In genomic region chr4:108109997-108110416, GRCh38 we compare ENCODE assay signal across 12 cellular contexts. TPM values are rescaled to one million over a fixed set of nuclear protein-coding genes. Genes with fewer than 3 reads are reported as not detected.
A peak's percentile ranks its signal among the peaks of the same experiment; 100 is the strongest.
DNase-seq lines count a peak whose midpoint lies in the region; ATAC-seq and TF ChIP-seq lines count a peak whose summit lies in the region.
"Had no signal": no experiment of that assay in that cellular context is flagged by ENCODE, and none has a peak within 500 bp of the region (broad histone marks: within the 10 kb centered on the region; RNA-seq: fewer than 3 reads in every experiment).

No MANE protein-coding gene starts in this region.

- H3K27me3 Mint-ChIP-seq in WTC11 (ENCODE audit: low read depth) = peaks cover 5% of the 10 kb centered on the region; the same call in 1 of the 2 replicates

- CTCF ChIA-PET in WTC11 (lab: Charles Lee) = no interaction called here

- H3K9me3 Mint-ChIP-seq in WTC11 = no peaks in the 10 kb centered on the region
- H3K9me3 Mint-ChIP-seq: activated B cell treated with CpG ODN at 0.5 μM for 24 hours had no signal

- no peak for TF ChIP-seq CTCF in WTC11 (IDR thresholded peaks at IDR 0.05)

- no peak overlapping the region for H3K4me3 Mint-ChIP-seq in WTC11
- H3K4me3 Mint-ChIP-seq: activated B cell treated with CpG ODN at 0.5 μM for 24 hours had no signal

- peaks cover 54% of the 10 kb centered on the region for H3K4me1 Mint-ChIP-seq in WTC11

- H3K27ac Mint-ChIP-seq in WTC11 = no peak overlapping the region
- H3K27ac Mint-ChIP-seq: activated B cell treated with CpG ODN at 0.5 μM for 24 hours had no signal

- ATAC-seq in GM18498 (IDR thresholded peaks at IDR 0.05; ENCODE audit: unreplicated experiment) (peak; percentile 79), GM19455 (IDR thresholded peaks at IDR 0.05; ENCODE audit: unreplicated experiment) (peak; percentile 75), HG03025 (IDR thresholded peaks at IDR 0.05; ENCODE audit: low FRiP score, unreplicated experiment) (peak; percentile 84), WTC11 (peak; percentile 15; the same call in 1 of the 2 replicates)

- POLR2A ChIA-PET in WTC11 (lab: Charles Lee) = no interaction called here

- no peaks in the 10 kb centered on the region for H3K36me3 Mint-ChIP-seq in WTC11

- no peak for DNase-seq in WTC11 (ENCODE audit: low spot score)
- no peak for DNase-seq in Ammon's horn (ENCODE audit: low spot score)
- no peak for DNase-seq in NCI-H226
- no peak for DNase-seq in NCI-H1436 (lab: John Stamatoyannopoulos, UW)
- DNase-seq in NCI-H1048 (lab: John Stamatoyannopoulos, UW) = no peak
- DNase-seq: activated B cell treated with CpG ODN at 0.5 μM for 24 hours, caudate nucleus, DND-41, NCI-H524 treated with DMSO at 0.1 percent for 48 hours had no signal

TF ChIP-seq in WTC11, 78 proteins besides CTCF, POLR2A, EP300 and RAD21:
- TF ChIP-seq, protein P1, sequence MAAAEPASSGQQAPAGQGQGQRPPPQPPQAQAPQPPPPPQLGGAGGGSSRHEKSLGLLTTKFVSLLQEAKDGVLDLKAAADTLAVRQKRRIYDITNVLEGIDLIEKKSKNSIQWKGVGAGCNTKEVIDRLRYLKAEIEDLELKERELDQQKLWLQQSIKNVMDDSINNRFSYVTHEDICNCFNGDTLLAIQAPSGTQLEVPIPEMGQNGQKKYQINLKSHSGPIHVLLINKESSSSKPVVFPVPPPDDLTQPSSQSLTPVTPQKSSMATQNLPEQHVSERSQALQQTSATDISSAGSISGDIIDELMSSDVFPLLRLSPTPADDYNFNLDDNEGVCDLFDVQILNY (CRISPR knock-in tag; IDR thresholded peaks at IDR 0.05) = no peak
- TF ChIP-seq, protein P2, sequence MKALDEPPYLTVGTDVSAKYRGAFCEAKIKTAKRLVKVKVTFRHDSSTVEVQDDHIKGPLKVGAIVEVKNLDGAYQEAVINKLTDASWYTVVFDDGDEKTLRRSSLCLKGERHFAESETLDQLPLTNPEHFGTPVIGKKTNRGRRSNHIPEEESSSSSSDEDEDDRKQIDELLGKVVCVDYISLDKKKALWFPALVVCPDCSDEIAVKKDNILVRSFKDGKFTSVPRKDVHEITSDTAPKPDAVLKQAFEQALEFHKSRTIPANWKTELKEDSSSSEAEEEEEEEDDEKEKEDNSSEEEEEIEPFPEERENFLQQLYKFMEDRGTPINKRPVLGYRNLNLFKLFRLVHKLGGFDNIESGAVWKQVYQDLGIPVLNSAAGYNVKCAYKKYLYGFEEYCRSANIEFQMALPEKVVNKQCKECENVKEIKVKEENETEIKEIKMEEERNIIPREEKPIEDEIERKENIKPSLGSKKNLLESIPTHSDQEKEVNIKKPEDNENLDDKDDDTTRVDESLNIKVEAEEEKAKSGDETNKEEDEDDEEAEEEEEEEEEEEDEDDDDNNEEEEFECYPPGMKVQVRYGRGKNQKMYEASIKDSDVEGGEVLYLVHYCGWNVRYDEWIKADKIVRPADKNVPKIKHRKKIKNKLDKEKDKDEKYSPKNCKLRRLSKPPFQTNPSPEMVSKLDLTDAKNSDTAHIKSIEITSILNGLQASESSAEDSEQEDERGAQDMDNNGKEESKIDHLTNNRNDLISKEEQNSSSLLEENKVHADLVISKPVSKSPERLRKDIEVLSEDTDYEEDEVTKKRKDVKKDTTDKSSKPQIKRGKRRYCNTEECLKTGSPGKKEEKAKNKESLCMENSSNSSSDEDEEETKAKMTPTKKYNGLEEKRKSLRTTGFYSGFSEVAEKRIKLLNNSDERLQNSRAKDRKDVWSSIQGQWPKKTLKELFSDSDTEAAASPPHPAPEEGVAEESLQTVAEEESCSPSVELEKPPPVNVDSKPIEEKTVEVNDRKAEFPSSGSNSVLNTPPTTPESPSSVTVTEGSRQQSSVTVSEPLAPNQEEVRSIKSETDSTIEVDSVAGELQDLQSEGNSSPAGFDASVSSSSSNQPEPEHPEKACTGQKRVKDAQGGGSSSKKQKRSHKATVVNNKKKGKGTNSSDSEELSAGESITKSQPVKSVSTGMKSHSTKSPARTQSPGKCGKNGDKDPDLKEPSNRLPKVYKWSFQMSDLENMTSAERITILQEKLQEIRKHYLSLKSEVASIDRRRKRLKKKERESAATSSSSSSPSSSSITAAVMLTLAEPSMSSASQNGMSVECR (CRISPR knock-in tag; IDR thresholded peaks at IDR 0.05; ENCODE audit: borderline replicate concordance) = no peak
- TF ChIP-seq OVOL2 (CRISPR knock-in tag; IDR thresholded peaks at IDR 0.05; ENCODE audit: borderline replicate concordance) = no peak

RNA-seq across cellular contexts. Expression of gene LEF1, which starts 58.7 kb away (rescaled TPM):
- total RNA-seq in WTC11 (2021) = 1.2 to 1.6 TPM (median 1.3 TPM) in 3 replicates

Comparison
In these comparisons a context has a peak if more than half of its experiments do, and no peak if none do; other contexts are left out.
1. ATAC-seq: peak in every context shown above with its lines; median percentile 84 in HG03025; 79 in GM18498; 75 in GM19455; 15 in WTC11.